Comparison of ENCODE assay signal across 22 cellular contexts in genomic region chr6:118667988-118668387, GRCh38. TPM values are rescaled to one million over a fixed set of nuclear protein-coding genes. Genes with fewer than 3 reads are reported as not detected.
DNase-seq lines count a peak whose midpoint lies in the region; ATAC-seq and TF ChIP-seq lines count a peak whose summit lies in the region.
"Had no signal": no experiment of that assay in that cellular context is flagged by ENCODE, and none has a peak within 500 bp of the region (broad histone marks: within the 10 kb centered on the region; RNA-seq: fewer than 3 reads in every experiment).

No MANE protein-coding gene starts in this region.

- H3K36me3 ChIP-seq in CD4-positive, alpha-beta memory T cell (ENCODE audit: insufficient read depth, low read length): no peaks in the 10 kb centered on the region
- H3K36me3 ChIP-seq in IMR-90 (ENCODE audit: control insufficient read depth, insufficient read depth, low read length): no peaks in the 10 kb centered on the region
- H3K36me3 ChIP-seq: colonic mucosa had no signal

- H3K4me1 Mint-ChIP-seq in CD4-positive, alpha-beta memory T cell: peaks cover 54 to 85% (median 66%) of the 10 kb centered on the region in 4 donors
- peaks cover 43% of the 10 kb centered on the region for H3K4me1 Mint-ChIP-seq in nephron
- peaks cover 42% of the 10 kb centered on the region for H3K4me1 Mint-ChIP-seq in activated CD8-positive, alpha-beta T cell treated with anti-CD3 and anti-CD28 coated beads, Interleukin-2, amount 10 ng/mL, durations not matched to agents 7 days and 5 days (ENCODE audit: low read depth)

- 0 out of 2 replicates have a peak, but pooled peaks cover 3% of the 10 kb centered on the region for H4K20me1 ChIP-seq in IMR-90 (ENCODE audit: insufficient read depth, low read length)

- no peak for DNase-seq in CD4-positive, alpha-beta memory T cell
- DNase-seq in IMR-90 (peak; percentile 29), choroid plexus epithelial cell (ENCODE audit: low read depth) (peak; percentile 47), NCI-H187 treated with DMSO at 0.1 percent for 48 hours (lab: John Stamatoyannopoulos, UW) (no peak), HUDEP-2 (lab: John Stamatoyannopoulos, UW; ENCODE audit: unreplicated experiment in 76 of 76) (no peak)
- DNase-seq in activated CD8-positive, alpha-beta T cell treated with anti-CD3 and anti-CD28 coated beads, Interleukin-2, amount 10 ng/mL, durations not matched to agents 7 days and 5 days: no peak
- DNase-seq: activated CD8-positive, alpha-beta memory T cell treated with anti-CD3 and anti-CD28 coated beads for 24 hours; activated T-cell treated with anti-CD3 and anti-CD28 coated beads, Interleukin-2, amount 50 U/mL, for 24 hours; body of pancreas; colonic mucosa; endodermal cell; GDM1; glutamatergic neuron; NCI-H1694; NCI-H774; nephron progenitor cell had no signal

- TF ChIP-seq CTCF in IMR-90 (conservative IDR thresholded peaks at IDR 0.05; ENCODE audit: low read depth, low read length) (no peak), choroid plexus epithelial cell (conservative IDR thresholded peaks at IDR 0.05; ENCODE audit: low read depth, low read length) (no peak), nephron (IDR thresholded peaks at IDR 0.05; ENCODE audit: unreplicated experiment in 3 of 3) (no peak)

- H3K14ac ChIP-seq in IMR-90 (replicated peaks; ENCODE audit: low read depth, low read length): no peak overlapping the region

- H3K4me2 ChIP-seq in IMR-90 (ENCODE audit: low read depth, low read length): peak overlapping the region; percentile 3; the same call in 1 of the 2 replicates
- H3K4me2 ChIP-seq: KMS-11 had no signal

- no peak overlapping the region for H3K4me3 ChIP-seq in CD4-positive, alpha-beta memory T cell (ENCODE audit: low read length in 2 of 2)
- H3K4me3 ChIP-seq in IMR-90 (ENCODE audit: insufficient read depth, low read depth, low read length): no peak overlapping the region
- H3K4me3 ChIP-seq in choroid plexus epithelial cell (ENCODE audit: low read depth, low read length): no peak overlapping the region
- H3K4me3 ChIP-seq: body of pancreas, colonic mucosa had no signal

- H4K8ac ChIP-seq in IMR-90 (ENCODE audit: low read depth in 2 of 2, low read length in 2 of 2): 0 out of 4 replicates have a peak overlapping the region, but pooled peaks of 1 of the 2 experiments have one; percentile 31

- no peak overlapping the region for H3K27ac ChIP-seq in CD4-positive, alpha-beta memory T cell (ENCODE audit: low read depth, low read length)
- no peak overlapping the region for H3K27ac ChIP-seq in IMR-90 (ENCODE audit: insufficient read depth, low read length)
- H3K27ac ChIP-seq: body of pancreas, colonic mucosa, KMS-11 had no signal

- H3K9me3 Mint-ChIP-seq in CD4-positive, alpha-beta memory T cell: no peaks in the 10 kb centered on the region
- H3K9me3 Mint-ChIP-seq in nephron: no peaks in the 10 kb centered on the region
- H3K9me3 Mint-ChIP-seq in activated CD8-positive, alpha-beta T cell treated with anti-CD3 and anti-CD28 coated beads, Interleukin-2, amount 10 ng/mL, durations not matched to agents 7 days and 5 days (ENCODE audit: insufficient read depth): no peaks in the 10 kb centered on the region
- H3K9me3 Mint-ChIP-seq: activated T-cell treated with anti-CD3 and anti-CD28 coated beads, Interleukin-2, amount 50 U/mL, for 24 hours; endodermal cell; nephron progenitor cell; stimulated activated effector memory CD8-positive, alpha-beta T cell treated with anti-CD3 and anti-CD28 coated beads, Interleukin-12 subunit alpha, Interleukin-12 subunit beta, amount 100 ng/mL, for 72 hours had no signal

- no CpG with 5 or more reads among the region's 1 CpG for WGBS in IMR-90 (ENCODE audit: extremely low coverage in 2 of 2, insufficient read length in 1 of 2), 2 experiments

- H3K9ac ChIP-seq in IMR-90 (ENCODE audit: low read depth, low read length): no peak overlapping the region
- H3K9ac ChIP-seq: KMS-11 had no signal

- H4K5ac ChIP-seq in IMR-90 (ENCODE audit: low read depth, low read length): no peak overlapping the region

- H3K4me1 ChIP-seq in CD4-positive, alpha-beta memory T cell (ENCODE audit: insufficient read depth, low read length): peaks cover 79% of the 10 kb centered on the region
- H3K4me1 ChIP-seq in IMR-90 (ENCODE audit: control insufficient read depth, insufficient read depth, low read length): peaks cover 9% of the 10 kb centered on the region
- H3K4me1 ChIP-seq: body of pancreas, colonic mucosa had no signal

- H3K27me3 Mint-ChIP-seq in CD4-positive, alpha-beta memory T cell: no peaks in the 10 kb centered on the region
- no peaks in the 10 kb centered on the region for H3K27me3 Mint-ChIP-seq in nephron (ENCODE audit: low read depth)
- no peaks in the 10 kb centered on the region for H3K27me3 Mint-ChIP-seq in activated CD8-positive, alpha-beta T cell treated with anti-CD3 and anti-CD28 coated beads, Interleukin-2, amount 10 ng/mL, durations not matched to agents 7 days and 5 days (ENCODE audit: low read depth)
- H3K27me3 Mint-ChIP-seq: activated T-cell treated with anti-CD3 and anti-CD28 coated beads, Interleukin-2, amount 50 U/mL, for 24 hours had no signal

- no TSS peak for BruUV-seq in IMR-90 (replicated peaks; lab: Mats Ljungman, UMichigan)

- H3K56ac ChIP-seq in IMR-90 (ENCODE audit: extremely low read depth, insufficient read depth, low read length): no peak overlapping the region

- no peaks in the 10 kb centered on the region; a peak in 1 of 4 replicates for H3K79me1 ChIP-seq in IMR-90 (ENCODE audit: low read depth in 1 of 2, low read length in 2 of 2)

- no peak for TF ChIP-seq POLR2A in IMR-90 (IDR thresholded peaks at IDR 0.05; ENCODE audit: low read depth, low read length)

- intact Hi-C loops in CD4-positive, alpha-beta memory T cell (cut with micrococcal nuclease): no loop called here
- intact Hi-C loops in IMR-90 (cut with micrococcal nuclease): loop anchor here (1.0 to 5.0 kb wide), 2 partner anchors 11 to 39 kb away; no protein-coding TSS in a partner anchor

- H4K91ac ChIP-seq in IMR-90 (ENCODE audit: insufficient read depth, low read depth, low read length): no peak overlapping the region

- H2AK9ac ChIP-seq in IMR-90 (replicated peaks; ENCODE audit: low read depth, low read length, poor library complexity): no peak overlapping the region

- dilution Hi-C loops in IMR-90 (cut with HindIII; ENCODE audit: low sequenced_read_pairs, unreplicated experiment): no loop called here

- H3K4ac ChIP-seq in IMR-90 (ENCODE audit: low read depth, low read length): no peak overlapping the region

- H2BK120ac ChIP-seq in IMR-90 (ENCODE audit: low read depth, low read length): peak overlapping the region; percentile 8; the same call in 1 of the 2 replicates

- H3K18ac ChIP-seq in IMR-90 (ENCODE audit: low read depth, low read length): no peak overlapping the region; the same call in 1 of the 2 replicates

- in situ Hi-C loops in IMR-90 (cut with MboI; ENCODE audit: low sequenced_read_pairs): no loop called here

- H3K9me3 ChIP-seq in CD4-positive, alpha-beta memory T cell (ENCODE audit: control insufficient read depth in 1 of 2, low read length in 2 of 2): no peaks in the 10 kb centered on the region
- no peaks in the 10 kb centered on the region for H3K9me3 ChIP-seq in IMR-90 (ENCODE audit: control insufficient read depth, insufficient read depth, low read length)
- H3K9me3 ChIP-seq: body of pancreas, colonic mucosa had no signal

- ATAC-seq in IMR-90 (ENCODE audit: low read depth): peak; percentile 52; the same call in 1 of the 2 replicates
- ATAC-seq in GM21619 (IDR thresholded peaks at IDR 0.05; ENCODE audit: unreplicated experiment): no peak
- no peak for ATAC-seq in activated CD8-positive, alpha-beta T cell treated with anti-CD3 and anti-CD28 coated beads, Interleukin-2, amount 10 ng/mL, durations not matched to agents 7 days and 5 days
- ATAC-seq: body of pancreas, sciatic nerve had no signal

- no peak for TF ChIP-seq RAD21 in IMR-90 (IDR thresholded peaks at IDR 0.05; ENCODE audit: low read length)

- no peak overlapping the region for H3K23ac ChIP-seq in IMR-90 (ENCODE audit: low read depth, low read length)

- POLR2A ChIA-PET in CD4-positive, alpha-beta memory T cell (lab: Charles Lee; ENCODE audit: partially characterized antibody): interaction anchor here (1.2 to 2.4 kb wide), 4 partner anchors 12 to 41 kb away, joined by 3 to 9 read pairs (median 4); no protein-coding TSS in a partner anchor
- POLR2A ChIA-PET in IMR-90 (lab: Charles Lee; ENCODE audit: unreplicated experiment): no interaction called here
- POLR2A ChIA-PET in activated CD8-positive, alpha-beta T cell treated with anti-CD3 and anti-CD28 coated beads, Interleukin-2, amount 10 ng/mL, durations not matched to agents 7 days and 5 days (lab: Charles Lee): no interaction called here

- no peaks in the 10 kb centered on the region for H3K27me3 ChIP-seq in CD4-positive, alpha-beta memory T cell (ENCODE audit: insufficient read depth, low read length)
- H3K27me3 ChIP-seq in IMR-90 (ENCODE audit: control insufficient read depth, insufficient read depth, low read length): no peaks in the 10 kb centered on the region
- H3K27me3 ChIP-seq: body of pancreas, colonic mucosa had no signal

- H2BK15ac ChIP-seq in IMR-90 (ENCODE audit: low read depth, low read length): no peak overlapping the region

- no peak overlapping the region for H2BK20ac ChIP-seq in IMR-90 (ENCODE audit: low read depth, low read length)

- peaks cover 3% of the 10 kb centered on the region; the same call in 1 of the 2 replicates for H3K9me1 ChIP-seq in IMR-90 (ENCODE audit: insufficient read depth, low read length)

- H2BK5ac ChIP-seq in IMR-90 (ENCODE audit: low read depth, low read length, poor library complexity, severe bottlenecking): no peak overlapping the region

- H2AFZ ChIP-seq in IMR-90 (replicated peaks; ENCODE audit: low read length, poor library complexity): no peak overlapping the region

- H3K4me3 Mint-ChIP-seq in CD4-positive, alpha-beta memory T cell: no peak overlapping the region
- H3K4me3 Mint-ChIP-seq in nephron: no peak overlapping the region
- H3K4me3 Mint-ChIP-seq in activated CD8-positive, alpha-beta T cell treated with anti-CD3 and anti-CD28 coated beads, Interleukin-2, amount 10 ng/mL, durations not matched to agents 7 days and 5 days: no peak overlapping the region
- H3K4me3 Mint-ChIP-seq: activated T-cell treated with anti-CD3 and anti-CD28 coated beads, Interleukin-2, amount 50 U/mL, for 24 hours; CD14-positive monocyte; endodermal cell; nephron progenitor cell; stimulated activated effector memory CD8-positive, alpha-beta T cell treated with anti-CD3 and anti-CD28 coated beads, Interleukin-12 subunit alpha, Interleukin-12 subunit beta, amount 100 ng/mL, for 72 hours had no signal

- H3K36me3 Mint-ChIP-seq in CD4-positive, alpha-beta memory T cell: peaks cover 5 to 7% of the 10 kb centered on the region in 2 donors
- H3K36me3 Mint-ChIP-seq in nephron (ENCODE audit: low read depth): no peaks in the 10 kb centered on the region
- H3K36me3 Mint-ChIP-seq in activated CD8-positive, alpha-beta T cell treated with anti-CD3 and anti-CD28 coated beads, Interleukin-2, amount 10 ng/mL, durations not matched to agents 7 days and 5 days (ENCODE audit: low read depth): peaks cover 28% of the 10 kb centered on the region
- H3K36me3 Mint-ChIP-seq: CD14-positive monocyte; stimulated activated effector memory CD8-positive, alpha-beta T cell treated with anti-CD3 and anti-CD28 coated beads, Interleukin-12 subunit alpha, Interleukin-12 subunit beta, amount 100 ng/mL, for 72 hours had no signal

- H2AK5ac ChIP-seq in IMR-90 (ENCODE audit: low read depth, low read length): no peak overlapping the region

- CTCF ChIA-PET in CD4-positive, alpha-beta memory T cell (lab: Charles Lee; ENCODE audit: partially characterized antibody): interaction anchor here (1.7 kb wide), 1 partner anchor 16 kb away, joined by 5 read pairs; no protein-coding TSS in a partner anchor
- CTCF ChIA-PET in IMR-90 (lab: Yijun Ruan, JAX): no interaction called here
- CTCF ChIA-PET in activated CD8-positive, alpha-beta T cell treated with anti-CD3 and anti-CD28 coated beads, Interleukin-2, amount 10 ng/mL, durations not matched to agents 7 days and 5 days (lab: Charles Lee): interaction anchor here (1.4 to 2.8 kb wide), 3 partner anchors 16 to 133 kb away, joined by 4 to 7 read pairs (median 5); no protein-coding TSS in a partner anchor

- peak overlapping the region; percentile 5 to 69 (median 39) for H3K27ac Mint-ChIP-seq in CD4-positive, alpha-beta memory T cell
- peak overlapping the region; percentile 91 to 94 (median 92) for H3K27ac Mint-ChIP-seq in nephron
- H3K27ac Mint-ChIP-seq in activated CD8-positive, alpha-beta T cell treated with anti-CD3 and anti-CD28 coated beads, Interleukin-2, amount 10 ng/mL, durations not matched to agents 7 days and 5 days: no peak overlapping the region
- H3K27ac Mint-ChIP-seq: CD14-positive monocyte; endodermal cell; stimulated activated effector memory CD8-positive, alpha-beta T cell treated with anti-CD3 and anti-CD28 coated beads, Interleukin-12 subunit alpha, Interleukin-12 subunit beta, amount 100 ng/mL, for 72 hours had no signal

RNA-seq across cellular contexts. Expression of gene CEP85L, which starts 16.6 kb away (rescaled TPM):
- total RNA-seq in CD4-positive, alpha-beta memory T cell: 10 to 100 TPM; 64.9 to 71.1 TPM
- polyA plus RNA-seq in CD4-positive, alpha-beta memory T cell: 10 to 100 TPM; 32.7 to 35.9 TPM
- 24.2 and 25.6 TPM in 2 replicates for total RNA-seq in IMR-90 (2012; rRNA removed)
- 2.0 and 2.3 TPM in 2 replicates for polyA plus RNA-seq in IMR-90 (2012; rRNA removed)
- polyA plus RNA-seq in IMR-90 (2012; cell fraction: cytosol; rRNA removed): 0.32 and 0.99 TPM in 2 replicates
- polyA plus RNA-seq in IMR-90 (2012; cell fraction: nucleus; rRNA removed; ENCODE audit: low replicate concordance): 3.0 and 8.0 TPM in 2 replicates
- 10 to 100 TPM; 45.7 to 48.7 TPM for total RNA-seq in activated CD8-positive, alpha-beta T cell treated with anti-CD3 and anti-CD28 coated beads, Interleukin-2, amount 10 ng/mL, durations not matched to agents 7 days and 5 days

Comparison
In these comparisons a context has a peak if more than half of its experiments do, and no peak if none do; other contexts are left out.
1. DNase-seq: peak in IMR-90 (single experiment) and choroid plexus epithelial cell (single experiment); none in CD4-positive, alpha-beta memory T cell (0 of 5), NCI-H187 treated with DMSO at 0.1 percent for 48 hours (single experiment), activated CD8-positive, alpha-beta T cell treated with anti-CD3 and anti-CD28 coated beads, Interleukin-2, amount 10 ng/mL, durations not matched to agents 7 days and 5 days (single experiment) and HUDEP-2 (0 of 76).